14 cellular contexts compared by ENCODE assay signal in genomic region chr3:126212250-126212628, GRCh38. TPM values are rescaled to one million over a fixed set of nuclear protein-coding genes. Genes with fewer than 3 reads are reported as not detected.
DNase-seq lines count a peak whose midpoint lies in the region; ATAC-seq, FAIRE-seq and TF ChIP-seq lines count a peak whose summit lies in the region.
"Had no signal": no experiment of that assay in that cellular context is flagged by ENCODE, and none has a peak within 500 bp of the region (broad histone marks: within the 10 kb centered on the region; RNA-seq: fewer than 3 reads in every experiment).

No MANE protein-coding gene starts in this region.

- TF ChIP-seq EP300 in HepG2 (IDR thresholded peaks at IDR 0.05; ENCODE audit: low read depth in 2 of 2, low read length in 2 of 2) (no peak), HepG2 (CRISPR knock-in tag; IDR thresholded peaks at IDR 0.05; ENCODE audit: borderline replicate concordance) (no peak), gastroesophageal sphincter (IDR thresholded peaks at IDR 0.05) (no peak)

- no peaks in the 10 kb centered on the region for H3K9me3 ChIP-seq in HepG2 (ENCODE audit: low read length)
- H3K9me3 ChIP-seq in right lobe of liver = no peaks in the 10 kb centered on the region
- H3K9me3 ChIP-seq in gastroesophageal sphincter = no peaks in the 10 kb centered on the region
- H3K9me3 ChIP-seq in effector memory CD4-positive, alpha-beta T cell (ENCODE audit: control insufficient read depth, low read length) = no peaks in the 10 kb centered on the region
- no peaks in the 10 kb centered on the region for H3K9me3 ChIP-seq in CD8-positive, alpha-beta memory T cell (ENCODE audit: low read length)
- H3K9me3 ChIP-seq: adrenal gland had no signal

- no peak overlapping the region for H3K4me3 Mint-ChIP-seq in osteocyte (ENCODE audit: unreplicated experiment)
- H3K4me3 Mint-ChIP-seq in CD8-positive, alpha-beta memory T cell = peak overlapping the region in 2 of 7 donors; percentile 10 to 91
- H3K4me3 Mint-ChIP-seq: dendritic cell treated with granulocyte-macrophage colony-stimulating factor and Interleukin-4, amounts not matched to agents 40 ng/mL and 50 ng/mL, for 4 days had no signal

- CTCF ChIA-PET in HepG2 (lab: Yijun Ruan, JAX; ENCODE audit: low intra/inter-chr PET ratio, low total read pairs) = interaction anchor here (1.0 to 2.8 kb wide), 2 partner anchors 77 to 177 kb away, joined by 3 to 25 read pairs; no protein-coding TSS in a partner anchor
- CTCF ChIA-PET in CD8-positive, alpha-beta memory T cell (lab: Charles Lee) = no interaction called here

- TF ChIP-seq CTCF in HepG2 (CRISPR knock-in tag; IDR thresholded peaks at IDR 0.05) = no peak
- no peak for TF ChIP-seq CTCF in right lobe of liver (IDR thresholded peaks at IDR 0.05)
- no peak for TF ChIP-seq CTCF in gastroesophageal sphincter (IDR thresholded peaks at IDR 0.05)
- TF ChIP-seq CTCF in osteocyte (IDR thresholded peaks at IDR 0.05) = no peak

- no peak for FAIRE-seq in HepG2 (lab: Jason Lieb, UNC)
- FAIRE-seq: D721Med had no signal

- intact Hi-C loops in HepG2 (cut with micrococcal nuclease; ENCODE audit: unreplicated experiment) = no loop called here
- intact Hi-C loops in right lobe of liver (cut with DNase I) = no loop called here

- TF ChIP-seq POLR2A in HepG2 (IDR thresholded peaks at IDR 0.05; ENCODE audit: insufficient read depth in 1 of 2, low read depth in 2 of 2, low read length in 2 of 2) = no peak
- no peak for TF ChIP-seq POLR2A in right lobe of liver (IDR thresholded peaks at IDR 0.05)
- no peak for TF ChIP-seq POLR2A in gastroesophageal sphincter (IDR thresholded peaks at IDR 0.05)

- no peak for TF ChIP-seq RAD21 in HepG2 (CRISPR knock-in tag; IDR thresholded peaks at IDR 0.05)

- H3K27me3 ChIP-seq in HepG2 (ENCODE audit: control insufficient read depth in 1 of 2, insufficient read depth in 2 of 2, low read length in 2 of 2) (peaks cover 2 to 43% of the 10 kb centered on the region in 2 experiments; a peak in 3 of 5 replicates), right lobe of liver (peaks cover 0 to 3% of the 10 kb centered on the region in 2 donors), gastroesophageal sphincter (no peaks in the 10 kb centered on the region)
- H3K27me3 ChIP-seq in effector memory CD4-positive, alpha-beta T cell (replicated peaks; ENCODE audit: control insufficient read depth, insufficient read depth, low read length, poor library complexity, severe bottlenecking) = peaks cover 13% of the 10 kb centered on the region
- H3K27me3 ChIP-seq in CD8-positive, alpha-beta memory T cell (ENCODE audit: insufficient read depth, low read length, poor library complexity, severe bottlenecking) = peaks cover 14% of the 10 kb centered on the region
- H3K27me3 ChIP-seq: adrenal gland had no signal

- peaks cover 37% of the 10 kb centered on the region for H3K4me1 ChIP-seq in HepG2 (ENCODE audit: insufficient read depth, low read length)
- peaks cover 0 to 5% (median 0%) of the 10 kb centered on the region in 4 donors for H3K4me1 ChIP-seq in right lobe of liver
- peaks cover 0 to 39% (median 6%) of the 10 kb centered on the region in 3 donors for H3K4me1 ChIP-seq in gastroesophageal sphincter
- no peaks in the 10 kb centered on the region for H3K4me1 ChIP-seq in effector memory CD4-positive, alpha-beta T cell (ENCODE audit: control insufficient read depth, insufficient read depth, low read length, poor library complexity, severe bottlenecking)
- no peaks in the 10 kb centered on the region for H3K4me1 ChIP-seq in CD8-positive, alpha-beta memory T cell (ENCODE audit: insufficient read depth, low read length)

- no peaks in the 10 kb centered on the region for H3K79me2 ChIP-seq in HepG2 (ENCODE audit: insufficient read depth, low read length)

- in situ Hi-C loops in HepG2 (cut with HindIII; ENCODE audit: extremely low pct_ligation_motif_present, low pct_unique_long_range_greater_than_20kb) = loop anchor here (5.0 kb wide), 1 partner anchor 65 kb away; no protein-coding TSS in a partner anchor

- peaks cover 37% of the 10 kb centered on the region for H3K4me1 Mint-ChIP-seq in osteocyte (ENCODE audit: unreplicated experiment)
- H3K4me1 Mint-ChIP-seq in CD8-positive, alpha-beta memory T cell = peaks cover 4 to 13% (median 5%) of the 10 kb centered on the region in 3 donors

- no peaks in the 10 kb centered on the region for H3K9me3 Mint-ChIP-seq in osteocyte (ENCODE audit: unreplicated experiment)
- H3K9me3 Mint-ChIP-seq in CD8-positive, alpha-beta memory T cell = peaks cover 0 to 2% (median 0%) of the 10 kb centered on the region in 5 donors

- peak overlapping the region; percentile 82 for H3K27ac Mint-ChIP-seq in osteocyte (ENCODE audit: unreplicated experiment)
- H3K27ac Mint-ChIP-seq in CD8-positive, alpha-beta memory T cell = no peak overlapping the region
- H3K27ac Mint-ChIP-seq: dendritic cell treated with granulocyte-macrophage colony-stimulating factor and Interleukin-4, amounts not matched to agents 40 ng/mL and 50 ng/mL, for 4 days; immature natural killer cell had no signal

- peak overlapping the region; percentile 94 for H3K4me2 ChIP-seq in HepG2 (ENCODE audit: low read depth, low read length)

- no peak for DNase-seq in HepG2 (ENCODE audit: low spot score)
- no peak for DNase-seq in right lobe of liver
- no peak for DNase-seq in osteocyte (ENCODE audit: extremely low spot score, unreplicated experiment)
- no peak for DNase-seq in effector memory CD4-positive, alpha-beta T cell
- no peak for DNase-seq in CD8-positive, alpha-beta memory T cell
- DNase-seq in middle frontal gyrus (ENCODE audit: extremely low spot score, low spot score) = no peak
- no peak for DNase-seq in DMS79 (lab: John Stamatoyannopoulos, UW)
- DNase-seq: activated CD4-positive, CD25-positive, alpha-beta regulatory T cell treated with anti-CD3 and anti-CD28 coated beads, Interleukin-2, amount 50 U/mL, for 72 hours; immature natural killer cell; NCI-H226 had no signal

- no peaks in the 10 kb centered on the region for H4K20me1 ChIP-seq in HepG2 (ENCODE audit: insufficient read depth, low read length)

- H3K27ac ChIP-seq in HepG2 (ENCODE audit: extremely low read length, insufficient read depth, low read length) = no peak overlapping the region
- no peak overlapping the region for H3K27ac ChIP-seq in right lobe of liver
- peak overlapping the region in 3 of 4 donors; percentile 59 to 80 (median 77) for H3K27ac ChIP-seq in gastroesophageal sphincter
- no peak overlapping the region for H3K27ac ChIP-seq in effector memory CD4-positive, alpha-beta T cell (ENCODE audit: insufficient read depth, low read length, poor library complexity, severe bottlenecking)
- no peak overlapping the region for H3K27ac ChIP-seq in CD8-positive, alpha-beta memory T cell (ENCODE audit: low read depth, low read length)

- peak overlapping the region in 1 of 3 experiments; percentile 72; a peak in 3 of 6 replicates for H3K4me3 ChIP-seq in HepG2 (replicated peaks in 1 of 3; ENCODE audit: insufficient read depth in 1 of 3, low read depth in 2 of 3, low read length in 3 of 3)
- no peak overlapping the region for H3K4me3 ChIP-seq in right lobe of liver
- H3K4me3 ChIP-seq in gastroesophageal sphincter = peak overlapping the region in 1 of 2 donors; percentile 60
- H3K4me3 ChIP-seq in effector memory CD4-positive, alpha-beta T cell (ENCODE audit: insufficient read depth, low read depth, low read length, poor library complexity, severe bottlenecking) = no peak overlapping the region
- H3K4me3 ChIP-seq in CD8-positive, alpha-beta memory T cell (ENCODE audit: low read length) = no peak overlapping the region

- H3K27me3 Mint-ChIP-seq in osteocyte (ENCODE audit: unreplicated experiment) = no peaks in the 10 kb centered on the region
- peaks cover 39 to 76% of the 10 kb centered on the region in 2 donors for H3K27me3 Mint-ChIP-seq in CD8-positive, alpha-beta memory T cell

- 72% methylated on average over 2 of the region's 2 CpGs for WGBS in HepG2 (ENCODE audit: low lambda C conversion rate)
- WGBS in right lobe of liver (ENCODE audit: insufficient coverage, low coverage, low lambda C conversion rate, missing lambda C conversion rate) = 41% methylated on average over 2 of the region's 2 CpGs
- WGBS in gastroesophageal sphincter (ENCODE audit: low coverage in 1 of 2), 2 donors = 45 to 73% methylated on average over 2 of the region's 2 CpGs

- H3K9ac ChIP-seq in HepG2 (ENCODE audit: insufficient read depth, low read depth, low read length) = no peak overlapping the region

- POLR2A ChIA-PET in HepG2 (lab: Yijun Ruan, JAX) = interaction anchor here (1.1 to 1.2 kb wide), 2 partner anchors 14 to 32 kb away, joined by 3 to 4 read pairs; partner anchors contain the start of gene ALDH1L1
- POLR2A ChIA-PET in CD8-positive, alpha-beta memory T cell (lab: Charles Lee) = no interaction called here

- no peak overlapping the region for H2AFZ ChIP-seq in HepG2 (ENCODE audit: low read length)

- no TSS peak for BruUV-seq in HepG2 (replicated peaks; lab: Mats Ljungman, UMichigan)

- H3K36me3 ChIP-seq in HepG2 (replicated peaks in 1 of 2; ENCODE audit: control insufficient read depth in 1 of 2, insufficient read depth in 2 of 2, low read length in 2 of 2) (no peaks in the 10 kb centered on the region), right lobe of liver (no peaks in the 10 kb centered on the region), gastroesophageal sphincter (no peaks in the 10 kb centered on the region)
- H3K36me3 ChIP-seq in effector memory CD4-positive, alpha-beta T cell (ENCODE audit: control insufficient read depth, insufficient read depth, low read length) = no peaks in the 10 kb centered on the region
- no peaks in the 10 kb centered on the region for H3K36me3 ChIP-seq in CD8-positive, alpha-beta memory T cell (ENCODE audit: insufficient read depth, low read length)
- H3K36me3 ChIP-seq: adrenal gland had no signal

- no peaks in the 10 kb centered on the region for H3K36me3 Mint-ChIP-seq in osteocyte (ENCODE audit: unreplicated experiment)
- no peaks in the 10 kb centered on the region for H3K36me3 Mint-ChIP-seq in CD8-positive, alpha-beta memory T cell
- H3K36me3 Mint-ChIP-seq: immature natural killer cell had no signal

- ATAC-seq in HepG2 (no peak), right lobe of liver (no peak), gastroesophageal sphincter (no peak)

RNA-seq across cellular contexts. Expression of gene ALDH1L1, which starts 31.9 kb away (rescaled TPM):
- total RNA-seq in HepG2 (2016; rRNA removed; fragmentation: Illumina TruSeq; extraction: Trizol) (20.8 and 28.7 TPM in 2 replicates), right lobe of liver (100 to 1,000 TPM in 5 of 6 experiments, 10 to 100 TPM in 1; 94.9 to 962 (median 353) TPM), gastroesophageal sphincter (10 to 100 TPM; 16.3 to 67.9 (median 38.7) TPM), osteocyte (1.4 and 1.5 TPM in 2 replicates)
- total RNA-seq in HepG2 (2016; cell fraction: cytosol; rRNA removed; fragmentation: Illumina TruSeq; extraction: Trizol; ENCODE audit: low read depth) = 5.0 and 5.4 TPM in 2 replicates
- 19.2 and 30.5 TPM in 2 replicates for total RNA-seq in HepG2 (2016; cell fraction: insoluble cytoplasmic fraction; rRNA removed; fragmentation: Illumina TruSeq; extraction: Trizol)
- 7.0 and 9.4 TPM in 2 replicates for total RNA-seq in HepG2 (2016; cell fraction: membrane; rRNA removed; fragmentation: Illumina TruSeq; extraction: Trizol)
- 31.8 and 38.2 TPM in 2 replicates for total RNA-seq in HepG2 (2016; cell fraction: nucleus; rRNA removed; fragmentation: Illumina TruSeq; extraction: Trizol)
- polyA plus RNA-seq in HepG2 (2011; rRNA removed) = 10.5 and 11.2 TPM in 2 replicates
- 7.0 and 9.9 TPM in 2 replicates for polyA plus RNA-seq in HepG2 (2011; cell fraction: cytosol; rRNA removed)
- polyA plus RNA-seq in HepG2 (2011; cell fraction: nucleus; rRNA removed) = 20.7 and 30.5 TPM in 2 replicates
- polyA plus RNA-seq in HepG2 (2012) = 19.0 TPM in 2 replicates
- 2.5 and 2.7 TPM in 2 replicates for polyA plus RNA-seq in HepG2 (2016; cell fraction: cytosol; fragmentation: Illumina TruSeq; extraction: Trizol; ENCODE audit: low read depth)
- 18.2 and 19.3 TPM in 2 replicates for polyA plus RNA-seq in HepG2 (2016; cell fraction: insoluble cytoplasmic fraction; fragmentation: Illumina TruSeq; extraction: Trizol; ENCODE audit: low read depth)
- polyA plus RNA-seq in HepG2 (2016; cell fraction: membrane; fragmentation: Illumina TruSeq; extraction: Trizol; ENCODE audit: low read depth) = 2.9 and 5.1 TPM in 2 replicates
- 40.2 and 43.0 TPM in 2 replicates for polyA plus RNA-seq in HepG2 (2016; cell fraction: nucleus; fragmentation: Illumina TruSeq; extraction: Trizol; ENCODE audit: insufficient read depth, low read depth)
- polyA minus RNA-seq in HepG2 (2011; rRNA and poly(A)+ RNA removed; ENCODE audit: low replicate concordance) = 0.05 and 25.1 TPM in 2 replicates
- polyA minus RNA-seq in HepG2 (2011; cell fraction: cytosol; rRNA and poly(A)+ RNA removed) = 6.9 and 7.7 TPM in 2 replicates
- polyA minus RNA-seq in HepG2 (2011; cell fraction: nucleus; rRNA and poly(A)+ RNA removed) = 20.6 and 24.5 TPM in 2 replicates
- total RNA-seq in CD8-positive, alpha-beta memory T cell = not detected
- polyA plus RNA-seq in CD8-positive, alpha-beta memory T cell = not detected
- polyA plus RNA-seq: immature natural killer cell had no signal

Comparison
In these comparisons a context has a peak if more than half of its experiments do, and no peak if none do; other contexts are left out.
1. H3K27ac ChIP-seq: peak in gastroesophageal sphincter (3 of 4); none in HepG2 (single experiment), right lobe of liver (0 of 3), effector memory CD4-positive, alpha-beta T cell (single experiment) and CD8-positive, alpha-beta memory T cell (single experiment).